ENCODE assay signal across 34 cellular contexts in genomic region chr5:97408331-97408730, GRCh38.
"Had no signal": no experiment of that assay in that cellular context is flagged by ENCODE, and none has a peak within 500 bp of the region (broad histone marks: within the 10 kb centered on the region; RNA-seq: fewer than 3 reads in every experiment).

No MANE protein-coding gene starts in this region.

- DNase-seq: activated B cell treated with CpG ODN at 0.5 μM for 24 hours; activated CD4-positive, alpha-beta memory T cell treated with anti-CD3 and anti-CD28 coated beads for 36 hours; activated CD4-positive, alpha-beta T cell treated with anti-CD3 and anti-CD28 coated beads for 4 hours; activated CD4-positive, alpha-beta T cell treated with anti-CD3 and anti-CD28 coated beads, Interleukin-2, amount 10 ng/mL, durations not matched to agents 24 days and 14 days; activated CD4-positive, alpha-beta T cell treated with anti-CD3 and anti-CD28 coated beads, Interleukin-2, amount 50 U/mL, for 1 hour; activated CD4-positive, alpha-beta T cell treated with anti-CD3 and anti-CD28 coated beads, Interleukin-2, amount 50 U/mL, for 4 hours; activated CD4-positive, CD25-positive, alpha-beta regulatory T cell treated with anti-CD3 and anti-CD28 coated beads, Interleukin-2, amount 50 U/mL, for 72 hours; activated CD8-positive, alpha-beta memory T cell treated with anti-CD3 and anti-CD28 coated beads, Interleukin-2, amount 50 U/mL, for 4 hours; activated CD8-positive, alpha-beta T cell treated with anti-CD3 and anti-CD28 coated beads for 36 hours; activated effector memory CD4-positive, alpha-beta T cell treated with anti-CD3 and anti-CD28 coated beads, Interleukin-2, amount 50 U/mL, for 16 hours; activated gamma-delta T cell treated with Interleukin-2 at 50 U/mL for 16 hours; activated naive CD4-positive, alpha-beta T cell; activated naive CD4-positive, alpha-beta T cell treated with anti-CD3 and anti-CD28 coated beads for 36 hours; activated naive CD4-positive, alpha-beta T cell treated with anti-CD3 and anti-CD28 coated beads, Interleukin-2, amount 50 U/mL, for 16 hours; activated naive CD8-positive, alpha-beta T cell treated with anti-CD3 and anti-CD28 coated beads for 36 hours; activated T-cell treated with anti-CD3 and anti-CD28 coated beads for 4 hours; activated T-cell treated with anti-CD3 and anti-CD28 coated beads, Interleukin-2, amount 50 U/mL, for 1 hour; activated T-cell treated with anti-CD3 and anti-CD28 coated beads, Interleukin-2, amount 50 U/mL, for 4 hours; activated T-cell treated with anti-CD3 and anti-CD28 coated beads, Interleukin-2, amount 50 U/mL, for 72 hours; adrenal gland; amniotic stem cell; caudate nucleus; SW 1271; T-helper 17 cell; T-helper 9 cell had no signal

- H3K27ac ChIP-seq: adrenal gland, ascending aorta, cardiac muscle cell, VCaP had no signal

- H3K27ac Mint-ChIP-seq: activated B cell treated with CpG ODN at 0.5 μM for 24 hours; activated CD4-positive, alpha-beta memory T cell treated with anti-CD3 and anti-CD28 coated beads for 36 hours; activated CD4-positive, alpha-beta T cell treated with anti-CD3 and anti-CD28 coated beads, Interleukin-2, amount 10 ng/mL, durations not matched to agents 24 days and 14 days; activated CD8-positive, alpha-beta T cell treated with anti-CD3 and anti-CD28 coated beads for 36 hours; activated naive CD4-positive, alpha-beta T cell treated with anti-CD3 and anti-CD28 coated beads for 36 hours; activated naive CD4-positive, alpha-beta T cell treated with anti-CD3 and anti-CD28 coated beads, Interleukin-2, amount 50 U/mL, for 72 hours; activated naive CD8-positive, alpha-beta T cell treated with anti-CD3 and anti-CD28 coated beads for 36 hours; activated T-cell treated with anti-CD3 and anti-CD28 coated beads, Interleukin-2, amount 50 U/mL, for 72 hours; activated T-helper 1 cell treated with anti-CD3 and anti-CD28 coated beads, Interleukin-12 subunit alpha, Interleukin-12 subunit beta, Interleukin-2, Interleukin-4 antibody, amounts not matched to agents 30 ng/mL and 10 ng/mL and 1 ng/mL, durations not matched to agents 14 hours and 24 hours and 36 hours; activated T-helper 17 cell treated with anti-CD3 and anti-CD28 coated beads, Interleukin-2, amount 50 U/mL, for 72 hours; brain; T-helper 17 cell; T-helper 2 cell treated with Interferon-gamma antibody and Interleukin-4, amounts not matched to agents 5 μg/mL and 100 μg/mL, for 36 hours had no signal

- H3K4me3 Mint-ChIP-seq: activated B cell treated with CpG ODN at 0.5 μM for 24 hours; activated CD4-positive, alpha-beta memory T cell treated with anti-CD3 and anti-CD28 coated beads for 36 hours; activated CD4-positive, alpha-beta T cell treated with anti-CD3 and anti-CD28 coated beads, Interleukin-2, amount 10 ng/mL, durations not matched to agents 24 days and 14 days; activated CD8-positive, alpha-beta T cell treated with anti-CD3 and anti-CD28 coated beads for 36 hours; activated naive CD4-positive, alpha-beta T cell treated with anti-CD3 and anti-CD28 coated beads for 36 hours; activated naive CD8-positive, alpha-beta T cell treated with anti-CD3 and anti-CD28 coated beads for 36 hours; activated T-cell treated with anti-CD3 and anti-CD28 coated beads, Interleukin-2, amount 50 U/mL, for 4 hours; activated T-cell treated with anti-CD3 and anti-CD28 coated beads, Interleukin-2, amount 50 U/mL, for 72 hours; activated T-helper 1 cell treated with anti-CD3 and anti-CD28 coated beads, Interleukin-12 subunit alpha, Interleukin-12 subunit beta, Interleukin-2, Interleukin-4 antibody, amounts not matched to agents 30 ng/mL and 10 ng/mL and 1 ng/mL, durations not matched to agents 14 hours and 24 hours and 36 hours; activated T-helper 17 cell treated with anti-CD3 and anti-CD28 coated beads, Interleukin-2, amount 50 U/mL, for 72 hours; brain; central memory CD8-positive, alpha-beta T cell; T-helper 17 cell; T-helper 2 cell treated with Interferon-gamma antibody and Interleukin-4, amounts not matched to agents 5 μg/mL and 100 μg/mL, for 36 hours had no signal

- ATAC-seq: activated CD8-positive, alpha-beta T cell treated with anti-CD3 and anti-CD28 coated beads for 36 hours; activated naive CD4-positive, alpha-beta T cell treated with anti-CD3 and anti-CD28 coated beads, Interleukin-2, amount 50 U/mL, for 72 hours; activated T-cell treated with anti-CD3 and anti-CD28 coated beads, Interleukin-2, amount 50 U/mL, for 4 hours; activated T-cell treated with anti-CD3 and anti-CD28 coated beads, Interleukin-2, amount 50 U/mL, for 72 hours; activated T-helper 17 cell treated with anti-CD3 and anti-CD28 coated beads, Interleukin-2, amount 50 U/mL, for 72 hours; T-helper 17 cell had no signal

- H3K4me3 ChIP-seq: adrenal gland, ascending aorta, cardiac muscle cell had no signal

- H3K9me3 Mint-ChIP-seq: activated CD4-positive, alpha-beta memory T cell treated with anti-CD3 and anti-CD28 coated beads for 36 hours; activated CD4-positive, alpha-beta T cell treated with anti-CD3 and anti-CD28 coated beads, Interleukin-2, amount 10 ng/mL, durations not matched to agents 24 days and 14 days; activated naive CD4-positive, alpha-beta T cell treated with anti-CD3 and anti-CD28 coated beads, Interleukin-2, amount 50 U/mL, for 72 hours; activated naive CD8-positive, alpha-beta T cell treated with anti-CD3 and anti-CD28 coated beads for 36 hours; T-helper 2 cell treated with Interferon-gamma antibody and Interleukin-4, amounts not matched to agents 5 μg/mL and 100 μg/mL, for 36 hours had no signal

- H3K27me3 Mint-ChIP-seq: activated B cell treated with CpG ODN at 0.5 μM for 24 hours; activated CD4-positive, alpha-beta memory T cell treated with anti-CD3 and anti-CD28 coated beads for 36 hours; activated CD4-positive, alpha-beta T cell treated with anti-CD3 and anti-CD28 coated beads, Interleukin-2, amount 10 ng/mL, durations not matched to agents 24 days and 14 days; activated CD8-positive, alpha-beta T cell treated with anti-CD3 and anti-CD28 coated beads for 36 hours; central memory CD8-positive, alpha-beta T cell had no signal

- H3K36me3 ChIP-seq: adrenal gland, ascending aorta, cardiac muscle cell had no signal

- H3K4me1 Mint-ChIP-seq: activated B cell treated with CpG ODN at 0.5 μM for 24 hours; activated CD4-positive, alpha-beta T cell treated with anti-CD3 and anti-CD28 coated beads, Interleukin-2, amount 10 ng/mL, durations not matched to agents 24 days and 14 days; activated naive CD8-positive, alpha-beta T cell treated with anti-CD3 and anti-CD28 coated beads for 36 hours; activated T-helper 17 cell treated with anti-CD3 and anti-CD28 coated beads, Interleukin-2, amount 50 U/mL, for 72 hours; central memory CD8-positive, alpha-beta T cell; T-helper 17 cell had no signal

- H3K36me3 Mint-ChIP-seq: activated CD4-positive, alpha-beta memory T cell treated with anti-CD3 and anti-CD28 coated beads for 36 hours; activated naive CD4-positive, alpha-beta T cell treated with anti-CD3 and anti-CD28 coated beads, Interleukin-2, amount 50 U/mL, for 72 hours; activated naive CD8-positive, alpha-beta T cell treated with anti-CD3 and anti-CD28 coated beads for 36 hours; brain had no signal

- H3K4me1 ChIP-seq: adrenal gland, ascending aorta had no signal

- H3K27me3 ChIP-seq: adrenal gland, ascending aorta, cardiac muscle cell had no signal

- H3K9me3 ChIP-seq: adrenal gland, ascending aorta had no signal
